Comparison of ENCODE assay signal across 7 cellular contexts in genomic region chr2:239078128-239078924, GRCh38.
"Had no signal": no experiment of that assay in that cellular context is flagged by ENCODE, and none has a peak within 500 bp of the region (broad histone marks: within the 10 kb centered on the region; RNA-seq: fewer than 3 reads in every experiment).

No MANE protein-coding gene starts in this region.

- H3K27me3 Mint-ChIP-seq: IgD-negative memory B cell had no signal

- DNase-seq: HFFc6 had no signal

- H3K4me3 ChIP-seq: GM23338, HAP-1 had no signal

- ATAC-seq: GM23338, HCT116, HepG2 had no signal

- H3K36me3 ChIP-seq: HAP-1 had no signal

- H3K4me3 Mint-ChIP-seq: GM23338, HFFc6, IgD-negative memory B cell had no signal

- H3K9me3 ChIP-seq: HAP-1 had no signal

- H3K9me3 Mint-ChIP-seq: GM23338, HFFc6, IgD-negative memory B cell had no signal

- H3K27ac Mint-ChIP-seq: GM23338, HFFc6, IgD-negative memory B cell had no signal

- H3K27ac ChIP-seq: HL-60 had no signal

- H3K4me1 Mint-ChIP-seq: GM23338, IgD-negative memory B cell had no signal

- H3K4me1 ChIP-seq: HAP-1 had no signal
